In genomic region chr4:122715221-122715620, GRCh38 we compare ENCODE assay signal across 21 cellular contexts.
"Had no signal": no experiment of that assay in that cellular context is flagged by ENCODE, and none has a peak within 500 bp of the region (broad histone marks: within the 10 kb centered on the region; RNA-seq: fewer than 3 reads in every experiment).

No MANE protein-coding gene starts in this region.

- H3K4me3 Mint-ChIP-seq: memory B cell, nephron progenitor cell, WTC11 had no signal

- H3K27me3 ChIP-seq: adrenal gland, gastrocnemius medialis, heart right ventricle, left lung, sigmoid colon, upper lobe of left lung had no signal

- H3K9me3 ChIP-seq: adrenal gland, gastrocnemius medialis, heart right ventricle, left lung, sigmoid colon, upper lobe of left lung had no signal

- H3K27ac Mint-ChIP-seq: memory B cell, nephron progenitor cell, WTC11 had no signal

- ATAC-seq: gastrocnemius medialis; heart right ventricle; left lung; stimulated activated naive CD8-positive, alpha-beta T cell treated with anti-CD3 and anti-CD28 coated beads, Interleukin-15, Interleukin-2, amounts not matched to agents 100 U/mL and 50 U/mL, for 24 hours; WTC11 had no signal

- DNase-seq: activated CD4-positive, alpha-beta T cell treated with anti-CD3 and anti-CD28 coated beads, Interleukin-2, amount 50 U/mL, for 48 hours; activated CD8-positive, alpha-beta memory T cell treated with anti-CD3 and anti-CD28 coated beads, Interleukin-2, amount 50 U/mL, for 4 hours; activated effector memory CD4-positive, alpha-beta T cell treated with Interleukin-2 at 50 U/mL for 16 hours; adrenal gland; central memory CD4-positive, alpha-beta T cell; effector CD4-positive, alpha-beta T cell; gastrocnemius medialis; heart right ventricle; islet precursor cell; left lung; nephron progenitor cell; sigmoid colon; stimulated activated CD4-positive, alpha-beta T cell treated with anti-CD3 and anti-CD28 coated beads, Interleukin-12 subunit alpha, Interleukin-12 subunit beta, amount 100 ng/mL, for 4 hours; stimulated activated CD4-positive, alpha-beta T cell treated with anti-CD3 and anti-CD28 coated beads, Interleukin-4, amount 100 ng/mL, for 1 hour; stimulated activated CD8-positive, alpha-beta memory T cell treated with anti-CD3 and anti-CD28 coated beads, Interleukin-4, amount 100 ng/mL, for 48 hours; stimulated activated naive CD8-positive, alpha-beta T cell treated with anti-CD3 and anti-CD28 coated beads, Interleukin-15, Interleukin-2, amounts not matched to agents 100 U/mL and 50 U/mL, for 24 hours; T1000; upper lobe of left lung had no signal

- H3K36me3 Mint-ChIP-seq: memory B cell, WTC11 had no signal

- H3K27ac ChIP-seq: adrenal gland, coronary artery, gastrocnemius medialis, heart right ventricle, left lung, sigmoid colon, upper lobe of left lung had no signal

- H3K4me3 ChIP-seq: adrenal gland, coronary artery, gastrocnemius medialis, heart right ventricle, left lung, sigmoid colon, upper lobe of left lung had no signal

- H3K9me3 Mint-ChIP-seq: memory B cell had no signal

- H3K4me1 ChIP-seq: adrenal gland, left lung, sigmoid colon, upper lobe of left lung had no signal

- H3K36me3 ChIP-seq: adrenal gland, gastrocnemius medialis, heart right ventricle, left lung, sigmoid colon, upper lobe of left lung had no signal
